In genomic region chr2:227653419-227653818, GRCh38 we compare ENCODE assay signal across 22 cellular contexts. TPM values are rescaled to one million over a fixed set of nuclear protein-coding genes. Genes with fewer than 3 reads are reported as not detected.
A peak's percentile ranks its signal among the peaks of the same experiment; 100 is the strongest.
DNase-seq lines count a peak whose midpoint lies in the region; ATAC-seq, FAIRE-seq and TF ChIP-seq lines count a peak whose summit lies in the region.
"Had no signal": no experiment of that assay in that cellular context is flagged by ENCODE, and none has a peak within 500 bp of the region (broad histone marks: within the 10 kb centered on the region; RNA-seq: fewer than 3 reads in every experiment).

No MANE protein-coding gene starts in this region.

- peaks cover 7% of the 10 kb centered on the region for H3K4me1 ChIP-seq in astrocyte (ENCODE audit: insufficient read depth, low read length)
- H3K4me1 ChIP-seq: pancreas, SJCRH30 had no signal

- ATAC-seq in HG03108 (IDR thresholded peaks at IDR 0.05; ENCODE audit: unreplicated experiment), result no peak
- ATAC-seq: stimulated activated memory B cell treated with anti-CD40 and anti-IgM and Interleukin-4, amounts not matched to agents 10 μg/mL and 1 μg/mL and 100 μg/mL, for 72 hours had no signal

- H3K9ac ChIP-seq in astrocyte (ENCODE audit: low read length), result no peak overlapping the region

- H3K36me3 ChIP-seq in astrocyte (ENCODE audit: insufficient read depth, low read length), result no peaks in the 10 kb centered on the region
- H3K36me3 ChIP-seq: HAP-1, pancreas, SJCRH30 had no signal

- H3K9me3 Mint-ChIP-seq in astrocyte (ENCODE audit: unreplicated experiment), result peaks cover 2% of the 10 kb centered on the region
- H3K9me3 Mint-ChIP-seq: CD4-positive, alpha-beta T cell; dendritic cell treated with granulocyte-macrophage colony-stimulating factor and Interleukin-4, amounts not matched to agents 40 ng/mL and 50 ng/mL, for 4 days; stimulated activated memory B cell treated with anti-CD40 and anti-IgM and Interleukin-4, amounts not matched to agents 10 μg/mL and 1 μg/mL and 100 μg/mL, for 72 hours had no signal

- H3K27ac Mint-ChIP-seq in astrocyte (ENCODE audit: unreplicated experiment), result no peak overlapping the region
- H3K27ac Mint-ChIP-seq: CD4-positive, alpha-beta T cell; dendritic cell treated with granulocyte-macrophage colony-stimulating factor and Interleukin-4, amounts not matched to agents 40 ng/mL and 50 ng/mL, for 4 days; stimulated activated memory B cell treated with anti-CD40 and anti-IgM and Interleukin-4, amounts not matched to agents 10 μg/mL and 1 μg/mL and 100 μg/mL, for 72 hours had no signal

- no peak overlapping the region for H3K27ac ChIP-seq in astrocyte (ENCODE audit: low read depth, low read length)
- H3K27ac ChIP-seq: pancreas, SJCRH30 had no signal

- H3K4me1 Mint-ChIP-seq in astrocyte (ENCODE audit: low read depth, unreplicated experiment), result peaks cover 5% of the 10 kb centered on the region
- H3K4me1 Mint-ChIP-seq: stimulated activated memory B cell treated with anti-CD40 and anti-IgM and Interleukin-4, amounts not matched to agents 10 μg/mL and 1 μg/mL and 100 μg/mL, for 72 hours had no signal

- no peaks in the 10 kb centered on the region for H4K20me1 ChIP-seq in astrocyte (ENCODE audit: insufficient read depth, low read length)

- no peak overlapping the region for H3K4me3 ChIP-seq in astrocyte (ENCODE audit: insufficient read depth, low read depth, low read length)
- H3K4me3 ChIP-seq: HAP-1, pancreas, SJCRH30 had no signal

- H3K4me3 Mint-ChIP-seq in astrocyte (ENCODE audit: unreplicated experiment), result no peak overlapping the region
- H3K4me3 Mint-ChIP-seq: CD4-positive, alpha-beta T cell; dendritic cell treated with granulocyte-macrophage colony-stimulating factor and Interleukin-4, amounts not matched to agents 40 ng/mL and 50 ng/mL, for 4 days; stimulated activated memory B cell treated with anti-CD40 and anti-IgM and Interleukin-4, amounts not matched to agents 10 μg/mL and 1 μg/mL and 100 μg/mL, for 72 hours had no signal

- DNase-seq in GM04504 (ENCODE audit: low read depth) (peak; percentile 7), astrocyte (ENCODE audit: low read depth) (peak; percentile 15), foreskin melanocyte (peak; percentile 6), stromal cell of bone marrow (ENCODE audit: low read depth) (peak; percentile 60), NCI-H510A (lab: John Stamatoyannopoulos, UW) (no peak)
- DNase-seq in effector CD4-positive, alpha-beta T cell, result no peak
- DNase-seq: activated CD4-positive, CD25-positive, alpha-beta regulatory T cell treated with anti-CD3 and anti-CD28 coated beads, Interleukin-2, amount 50 U/mL, for 72 hours; activated CD8-positive, alpha-beta memory T cell treated with anti-CD3 and anti-CD28 coated beads, Interleukin-2, amount 50 U/mL, for 4 hours; CD4-positive, alpha-beta T cell; left cardiac atrium; NCI-H1694 treated with DMSO at 0.1 percent for 48 hours; NCI-H524; pancreas; SJCRH30; trophoblast cell had no signal

- FAIRE-seq in astrocyte (lab: Jason Lieb, UNC), result no peak
- FAIRE-seq: GM12892, pancreas had no signal

- no peaks in the 10 kb centered on the region for H3K27me3 ChIP-seq in astrocyte (ENCODE audit: insufficient read depth, low read length)
- H3K27me3 ChIP-seq: pancreas, SJCRH30 had no signal

- no peaks in the 10 kb centered on the region for H3K9me3 ChIP-seq in astrocyte (ENCODE audit: insufficient read depth, low read depth, low read length)
- H3K9me3 ChIP-seq: HAP-1, pancreas, SJCRH30 had no signal

- H3K4me2 ChIP-seq in astrocyte (ENCODE audit: low read length), result no peak overlapping the region

- no peak overlapping the region for H2AFZ ChIP-seq in astrocyte (ENCODE audit: low read depth, low read length)

- no peak for TF ChIP-seq CTCF in astrocyte (IDR thresholded peaks at IDR 0.05; ENCODE audit: insufficient read depth, low read depth, low read length)

- no peaks in the 10 kb centered on the region for H3K79me2 ChIP-seq in astrocyte (ENCODE audit: insufficient read depth, low read length)

- no peaks in the 10 kb centered on the region for H3K36me3 Mint-ChIP-seq in astrocyte (ENCODE audit: low read depth, unreplicated experiment)
- H3K36me3 Mint-ChIP-seq: stimulated activated memory B cell treated with anti-CD40 and anti-IgM and Interleukin-4, amounts not matched to agents 10 μg/mL and 1 μg/mL and 100 μg/mL, for 72 hours had no signal

- H3K27me3 Mint-ChIP-seq in astrocyte (ENCODE audit: low read depth, unreplicated experiment), result no peaks in the 10 kb centered on the region

RNA-seq across cellular contexts. Expression of gene SCYGR5, which starts 13.2 kb away (rescaled TPM):
- not detected in 2 replicates for total RNA-seq in astrocyte
- total RNA-seq: CD4-positive, alpha-beta T cell; left cardiac atrium; M059J; mucosa of gallbladder; pancreas; SJCRH30 had no signal

RNA-seq across cellular contexts. Expression of gene SCYGR4, which starts 36.1 kb away (rescaled TPM):
- total RNA-seq in astrocyte, result not detected in 2 replicates
- total RNA-seq: CD4-positive, alpha-beta T cell; left cardiac atrium; M059J; mucosa of gallbladder; pancreas; SJCRH30 had no signal

RNA-seq across cellular contexts. Expression of gene SCYGR3, which starts 38.8 kb away (rescaled TPM):
- total RNA-seq in astrocyte, result not detected in 2 replicates
- total RNA-seq: CD4-positive, alpha-beta T cell; left cardiac atrium; M059J; mucosa of gallbladder; pancreas; SJCRH30 had no signal

RNA-seq across cellular contexts. Expression of gene SCYGR2, which starts 54.7 kb away (rescaled TPM):
- total RNA-seq in astrocyte, result not detected in 2 replicates
- total RNA-seq: CD4-positive, alpha-beta T cell; left cardiac atrium; M059J; mucosa of gallbladder; pancreas; SJCRH30 had no signal

Comparison
In these comparisons a context has a peak if more than half of its experiments do, and no peak if none do; other contexts are left out.
1. DNase-seq: peak in GM04504 (single experiment), astrocyte (single experiment), foreskin melanocyte (single experiment) and stromal cell of bone marrow (single experiment); none in NCI-H510A (single experiment) and effector CD4-positive, alpha-beta T cell (single experiment).